8 cellular contexts compared by ENCODE assay signal in genomic region chr6:116011520-116011919, GRCh38. TPM values are rescaled to one million over a fixed set of nuclear protein-coding genes. Genes with fewer than 3 reads are reported as not detected.
DNase-seq lines count a peak whose midpoint lies in the region; ATAC-seq and TF ChIP-seq lines count a peak whose summit lies in the region.

No MANE protein-coding gene starts in this region.

- no peak overlapping the region for H3K9ac ChIP-seq in SK-N-SH

- H3K9me2 ChIP-seq in SK-N-SH, result no peaks in the 10 kb centered on the region

- H2AFZ ChIP-seq in SK-N-SH (ENCODE audit: low read depth), result no peak overlapping the region

- peak; percentile 10 for DNase-seq in NCI-H146 (lab: John Stamatoyannopoulos, UW)
- no peak for DNase-seq in NCI-H146 treated with DMSO at 0.1 percent for 48 hours (lab: John Stamatoyannopoulos, UW; ENCODE audit: unreplicated experiment)
- peak; percentile 0 for DNase-seq in activated T-cell treated with anti-CD3 and anti-CD28 coated beads for 4 hours
- DNase-seq in stimulated activated CD4-positive, alpha-beta T cell treated with anti-CD3 and anti-CD28 coated beads, Interleukin-4, amount 100 ng/mL, for 4 hours, result peak; percentile 2 to 19
- no peak for DNase-seq in adrenal gland
- no peak for DNase-seq in NCI-H2227 treated with DMSO at 0.1 percent for 48 hours (lab: John Stamatoyannopoulos, UW)
- no peak for DNase-seq in SK-N-SH

- no peak overlapping the region for H3K4me3 ChIP-seq in adrenal gland
- H3K4me3 ChIP-seq in SK-N-SH (ENCODE audit: low read depth in 2 of 2, low read length in 1 of 2), result no peak overlapping the region

- H3K27me3 ChIP-seq in adrenal gland, result no peaks in the 10 kb centered on the region
- H3K27me3 ChIP-seq in SK-N-SH (ENCODE audit: insufficient read depth), result no peaks in the 10 kb centered on the region

- no peak for TF ChIP-seq POLR2A in adrenal gland (IDR thresholded peaks at IDR 0.05)

- ATAC-seq in HG03039 (IDR thresholded peaks at IDR 0.05; ENCODE audit: unreplicated experiment), result peak; percentile 56

- no peaks in the 10 kb centered on the region for H3K79me2 ChIP-seq in SK-N-SH (ENCODE audit: insufficient read depth)

- no peak for TF ChIP-seq EP300 in SK-N-SH (IDR thresholded peaks at IDR 0.05; ENCODE audit: borderline replicate concordance in 1 of 2, low read depth in 1 of 2, low read length in 1 of 2)

- no peaks in the 10 kb centered on the region for H3K36me3 ChIP-seq in adrenal gland (replicated peaks in 1 of 2)
- H3K36me3 ChIP-seq in SK-N-SH (replicated peaks in 1 of 2; ENCODE audit: control insufficient read depth in 1 of 2, insufficient read depth in 2 of 2, low read length in 1 of 2), result no peaks in the 10 kb centered on the region

- WGBS in adrenal gland, 4 donors, result 87 to 95% (median 89%) methylated on average over 3 of the region's 3 CpGs
- WGBS in SK-N-SH (ENCODE audit: low lambda C conversion rate), result 61% methylated on average over 3 of the region's 3 CpGs

- H3K4me1 ChIP-seq in adrenal gland (replicated peaks in 1 of 2), result peaks cover 0 to 5% of the 10 kb centered on the region in 2 donors
- peaks cover 0 to 3% of the 10 kb centered on the region in 2 experiments; a peak in 1 of 4 replicates for H3K4me1 ChIP-seq in SK-N-SH (ENCODE audit: control insufficient read depth in 1 of 2, insufficient read depth in 2 of 2, low read depth in 1 of 2, low read length in 1 of 2)

- no peaks in the 10 kb centered on the region for H4K20me1 ChIP-seq in SK-N-SH (ENCODE audit: insufficient read depth)

- no peaks in the 10 kb centered on the region for H3F3A ChIP-seq in SK-N-SH (replicated peaks; ENCODE audit: insufficient read depth)

- H3K27ac ChIP-seq in adrenal gland (no peak overlapping the region), SK-N-SH (ENCODE audit: low read depth in 2 of 2, low read length in 1 of 2) (no peak overlapping the region)

- POLR2A ChIA-PET in SK-N-SH (lab: Yijun Ruan, JAX), result no interaction called here

- H3K4me2 ChIP-seq in SK-N-SH, result no peak overlapping the region

- CTCF ChIA-PET in SK-N-SH (lab: Yijun Ruan, JAX), result interaction anchor here (0.6 to 3.4 kb wide), 20 partner anchors 7 to 1681 kb away, joined by 3 to 15 read pairs (median 4); partner anchors contain the start of gene NT5DC1

- no peak for TF ChIP-seq RAD21 in SK-N-SH (IDR thresholded peaks at IDR 0.05; ENCODE audit: low read length)

- no peaks in the 10 kb centered on the region for H3K9me3 ChIP-seq in adrenal gland (replicated peaks in 1 of 3)
- H3K9me3 ChIP-seq in SK-N-SH, result no peaks in the 10 kb centered on the region

- intact Hi-C loops in adrenal gland (cut with DNase I), result loop anchor here (2.0 to 5.0 kb wide), 2 partner anchors 81 to 85 kb away; no protein-coding TSS in a partner anchor

- TF ChIP-seq CTCF in adrenal gland (IDR thresholded peaks at IDR 0.05) (no peak), SK-N-SH (IDR thresholded peaks at IDR 0.05) (no peak)

TF ChIP-seq in SK-N-SH, 30 proteins besides CTCF, POLR2A, EP300 and RAD21:
- TF ChIP-seq RFX5 (IDR thresholded peaks at IDR 0.05; ENCODE audit: low read length) (no peak), RXRA (IDR thresholded peaks at IDR 0.05; ENCODE audit: borderline replicate concordance, low read depth) (no peak), ELF1 (IDR thresholded peaks at IDR 0.05) (no peak), GATA2 (CRISPR knock-in tag; IDR thresholded peaks at IDR 0.05) (no peak), SMC3 (IDR thresholded peaks at IDR 0.05; ENCODE audit: low read depth, low read length) (no peak)
- TF ChIP-seq, protein P1, sequence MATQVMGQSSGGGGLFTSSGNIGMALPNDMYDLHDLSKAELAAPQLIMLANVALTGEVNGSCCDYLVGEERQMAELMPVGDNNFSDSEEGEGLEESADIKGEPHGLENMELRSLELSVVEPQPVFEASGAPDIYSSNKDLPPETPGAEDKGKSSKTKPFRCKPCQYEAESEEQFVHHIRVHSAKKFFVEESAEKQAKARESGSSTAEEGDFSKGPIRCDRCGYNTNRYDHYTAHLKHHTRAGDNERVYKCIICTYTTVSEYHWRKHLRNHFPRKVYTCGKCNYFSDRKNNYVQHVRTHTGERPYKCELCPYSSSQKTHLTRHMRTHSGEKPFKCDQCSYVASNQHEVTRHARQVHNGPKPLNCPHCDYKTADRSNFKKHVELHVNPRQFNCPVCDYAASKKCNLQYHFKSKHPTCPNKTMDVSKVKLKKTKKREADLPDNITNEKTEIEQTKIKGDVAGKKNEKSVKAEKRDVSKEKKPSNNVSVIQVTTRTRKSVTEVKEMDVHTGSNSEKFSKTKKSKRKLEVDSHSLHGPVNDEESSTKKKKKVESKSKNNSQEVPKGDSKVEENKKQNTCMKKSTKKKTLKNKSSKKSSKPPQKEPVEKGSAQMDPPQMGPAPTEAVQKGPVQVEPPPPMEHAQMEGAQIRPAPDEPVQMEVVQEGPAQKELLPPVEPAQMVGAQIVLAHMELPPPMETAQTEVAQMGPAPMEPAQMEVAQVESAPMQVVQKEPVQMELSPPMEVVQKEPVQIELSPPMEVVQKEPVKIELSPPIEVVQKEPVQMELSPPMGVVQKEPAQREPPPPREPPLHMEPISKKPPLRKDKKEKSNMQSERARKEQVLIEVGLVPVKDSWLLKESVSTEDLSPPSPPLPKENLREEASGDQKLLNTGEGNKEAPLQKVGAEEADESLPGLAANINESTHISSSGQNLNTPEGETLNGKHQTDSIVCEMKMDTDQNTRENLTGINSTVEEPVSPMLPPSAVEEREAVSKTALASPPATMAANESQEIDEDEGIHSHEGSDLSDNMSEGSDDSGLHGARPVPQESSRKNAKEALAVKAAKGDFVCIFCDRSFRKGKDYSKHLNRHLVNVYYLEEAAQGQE (IDR thresholded peaks at IDR 0.05; ENCODE audit: low read depth, low read length), result no peak

RNA-seq across cellular contexts. Expression of gene FRK, which starts 49.2 kb away (rescaled TPM):
- 1 to 10 TPM; 1.7 to 4.1 (median 2.9) TPM for total RNA-seq in adrenal gland
- polyA plus RNA-seq in adrenal gland (1 to 10 TPM in 1 of 3 donors, under 1 TPM in 2; 0.30 to 1.9 (median 0.40) TPM), SK-N-SH (2012; rRNA removed) (under 0.01 and 0.02 TPM in 2 replicates)
- polyA plus RNA-seq in SK-N-SH (2012; cell fraction: cytosol; rRNA removed), result under 0.01 and 0.01 TPM in 2 replicates
- polyA plus RNA-seq in SK-N-SH (2012; cell fraction: nucleus; rRNA removed), result under 0.01 and 0.01 TPM in 2 replicates

Comparison
In these comparisons a context has a peak if more than half of its experiments do, and no peak if none do; other contexts are left out.
1. DNase-seq: peak in NCI-H146 (single experiment), activated T-cell treated with anti-CD3 and anti-CD28 coated beads for 4 hours (single experiment) and stimulated activated CD4-positive, alpha-beta T cell treated with anti-CD3 and anti-CD28 coated beads, Interleukin-4, amount 100 ng/mL, for 4 hours (2 of 2); none in NCI-H146 treated with DMSO at 0.1 percent for 48 hours (single experiment), adrenal gland (0 of 7), NCI-H2227 treated with DMSO at 0.1 percent for 48 hours (single experiment) and SK-N-SH (single experiment).